ENCODE assay signal across 16 cellular contexts in genomic region chr17:66684256-66684655, GRCh38.
"Had no signal": no experiment of that assay in that cellular context is flagged by ENCODE, and none has a peak within 500 bp of the region (broad histone marks: within the 10 kb centered on the region; RNA-seq: fewer than 3 reads in every experiment).

No MANE protein-coding gene starts in this region.

- H3K27ac ChIP-seq: adrenal gland, lower lobe of right lung, neutrophil, thyroid gland had no signal

- H3K4me3 Mint-ChIP-seq: activated CD4-positive, alpha-beta T cell treated with anti-CD3 and anti-CD28 coated beads for 36 hours; dendritic cell treated with granulocyte-macrophage colony-stimulating factor and Interleukin-4, amounts not matched to agents 40 ng/mL and 50 ng/mL, for 4 days; natural killer cell; stimulated activated naive B cell treated with anti-CD40 and anti-IgM and Interleukin-4, amounts not matched to agents 10 μg/mL and 1 μg/mL and 100 μg/mL, for 72 hours had no signal

- H3K27ac Mint-ChIP-seq: activated CD4-positive, alpha-beta T cell treated with anti-CD3 and anti-CD28 coated beads for 36 hours; dendritic cell treated with granulocyte-macrophage colony-stimulating factor and Interleukin-4, amounts not matched to agents 40 ng/mL and 50 ng/mL, for 4 days; natural killer cell; stimulated activated naive B cell treated with anti-CD40 and anti-IgM and Interleukin-4, amounts not matched to agents 10 μg/mL and 1 μg/mL and 100 μg/mL, for 72 hours had no signal

- DNase-seq: activated CD4-positive, alpha-beta T cell treated with anti-CD3 and anti-CD28 coated beads for 36 hours; activated CD4-positive, alpha-beta T cell treated with anti-CD3 and anti-CD28 coated beads, Interleukin-2, amount 50 U/mL, for 48 hours; activated gamma-delta T cell; adrenal gland; effector CD8-positive, alpha-beta T cell; glutamatergic neuron; hypothalamus; lower lobe of right lung; natural killer cell; stimulated activated CD4-positive, alpha-beta T cell treated with anti-CD3 and anti-CD28 coated beads, Interleukin-4, amount 100 ng/mL, for 4 hours; stimulated activated naive B cell treated with anti-CD40 and anti-IgM and Interleukin-4, amounts not matched to agents 10 μg/mL and 1 μg/mL and 100 μg/mL, for 72 hours; thyroid gland had no signal

- H3K9me3 Mint-ChIP-seq: activated naive CD4-positive, alpha-beta T cell treated with anti-CD3 and anti-CD28 coated beads, Interleukin-2, amount 50 U/mL, for 72 hours; dendritic cell treated with granulocyte-macrophage colony-stimulating factor and Interleukin-4, amounts not matched to agents 40 ng/mL and 50 ng/mL, for 4 days; natural killer cell; stimulated activated naive B cell treated with anti-CD40 and anti-IgM and Interleukin-4, amounts not matched to agents 10 μg/mL and 1 μg/mL and 100 μg/mL, for 72 hours had no signal

- H3K9me3 ChIP-seq: adrenal gland, lower lobe of right lung, neutrophil, thyroid gland had no signal

- H3K4me1 ChIP-seq: lower lobe of right lung, thyroid gland had no signal

- ATAC-seq: activated CD4-positive, alpha-beta T cell treated with anti-CD3 and anti-CD28 coated beads for 36 hours; activated naive CD4-positive, alpha-beta T cell treated with anti-CD3 and anti-CD28 coated beads, Interleukin-2, amount 50 U/mL, for 72 hours; lower lobe of right lung; natural killer cell; sciatic nerve; stimulated activated naive B cell treated with anti-CD40 and anti-IgM and Interleukin-4, amounts not matched to agents 10 μg/mL and 1 μg/mL and 100 μg/mL, for 72 hours had no signal

- H3K36me3 Mint-ChIP-seq: natural killer cell; stimulated activated naive B cell treated with anti-CD40 and anti-IgM and Interleukin-4, amounts not matched to agents 10 μg/mL and 1 μg/mL and 100 μg/mL, for 72 hours had no signal

- H3K36me3 ChIP-seq: neutrophil, thyroid gland had no signal

- H3K4me3 ChIP-seq: adrenal gland, lower lobe of right lung, thyroid gland had no signal

- H3K27me3 ChIP-seq: adrenal gland, thyroid gland had no signal
